Comparison of ENCODE assay signal across 8 cellular contexts in genomic region chr2:234544659-234545611, GRCh38. TPM values are rescaled to one million over a fixed set of nuclear protein-coding genes. Genes with fewer than 3 reads are reported as not detected.
DNase-seq lines count a peak whose midpoint lies in the region; ATAC-seq and TF ChIP-seq lines count a peak whose summit lies in the region.

No MANE protein-coding gene starts in this region.

- H3K4me1 ChIP-seq in HUES48 (ENCODE audit: control insufficient read depth, insufficient read depth, low read length) (peaks cover 40% of the 10 kb centered on the region), left ventricle myocardium inferior (peaks cover 5% of the 10 kb centered on the region)

- H3K27ac ChIP-seq in HUES48 (ENCODE audit: low read depth, low read length) (no peak overlapping the region), left ventricle myocardium inferior (replicated peaks) (no peak overlapping the region)

- peak; percentile 78 for ATAC-seq in Right ventricle myocardium superior (ENCODE audit: poor library complexity)
- ATAC-seq in Right ventricle myocardium inferior: no peak
- peak; percentile 73 for ATAC-seq in sciatic nerve
- no peak for ATAC-seq in GM21381 (IDR thresholded peaks at IDR 0.05; ENCODE audit: unreplicated experiment)

- DNase-seq in Right ventricle myocardium superior (peak; percentile 62), Right ventricle myocardium inferior (ENCODE audit: missing footprints) (no peak), SK-MEL-5 (ENCODE audit: low read depth, low spot score) (peak; percentile 75), left ventricle myocardium inferior (peak; percentile 33), sciatic nerve (ENCODE audit: low spot score) (peak; percentile 84)
- peak; percentile 70 for DNase-seq in activated naive CD4-positive, alpha-beta T cell treated with anti-CD3 and anti-CD28 coated beads, Interleukin-2, amount 50 U/mL, for 16 hours

- in situ Hi-C loops in SK-MEL-5 (cut with HindIII; ENCODE audit: low pct_unique_long_range_greater_than_20kb, low sequenced_read_pairs): no loop called here

- H3K9me3 ChIP-seq in HUES48 (ENCODE audit: control insufficient read depth, insufficient read depth, low read length) (no peaks in the 10 kb centered on the region), left ventricle myocardium inferior (replicated peaks) (no peaks in the 10 kb centered on the region)

- no peak overlapping the region for H3K9ac ChIP-seq in HUES48 (ENCODE audit: low read depth, low read length)

- peaks cover 10% of the 10 kb centered on the region for H3K27me3 ChIP-seq in HUES48 (ENCODE audit: control insufficient read depth, insufficient read depth, low read length)
- peaks cover 58% of the 10 kb centered on the region for H3K27me3 ChIP-seq in left ventricle myocardium inferior (ENCODE audit: low read depth)

- H3K36me3 ChIP-seq in HUES48 (ENCODE audit: control insufficient read depth, insufficient read depth, low read length): no peaks in the 10 kb centered on the region
- H3K36me3 ChIP-seq in left ventricle myocardium inferior: no peaks in the 10 kb centered on the region

- peak; percentile 86 for TF ChIP-seq CTCF in left ventricle myocardium inferior (IDR thresholded peaks at IDR 0.05; ENCODE audit: borderline replicate concordance)

- intact Hi-C loops in Right ventricle myocardium superior (cut with DNase I) (no loop called here), Right ventricle myocardium inferior (cut with DNase I) (loop anchor here (10.0 kb wide), 1 partner anchor 570 kb away; no protein-coding TSS in a partner anchor), left ventricle myocardium inferior (cut with micrococcal nuclease) (no loop called here), sciatic nerve (cut with DNase I) (no loop called here)

- H3K4me3 ChIP-seq in HUES48 (ENCODE audit: low read depth, low read length): peak overlapping the region; percentile 15; the same call in 1 of the 2 replicates
- H3K4me3 ChIP-seq in left ventricle myocardium inferior: no peak overlapping the region

RNA-seq across cellular contexts. Expression of gene ARL4C, which starts 48.1 kb away (rescaled TPM):
- total RNA-seq in Right ventricle myocardium superior (2.9 TPM), Right ventricle myocardium inferior (2.5 TPM), left ventricle myocardium inferior (2.7 TPM), sciatic nerve (10.7 TPM)
- 4.3 and 6.1 TPM in 2 replicates for total RNA-seq in SK-MEL-5 (2014; rRNA removed; shearing (Covaris generic))
- polyA plus RNA-seq in SK-MEL-5 (2015; cell fraction: cytosol; rRNA removed): 8.3 and 9.9 TPM in 2 replicates
- polyA plus RNA-seq in SK-MEL-5 (2015; cell fraction: nucleus; rRNA removed): 4.1 and 5.2 TPM in 2 replicates

Comparison
In these comparisons a context has a peak if more than half of its experiments do, and no peak if none do; other contexts are left out.
1. ATAC-seq: peak in Right ventricle myocardium superior (single experiment) and sciatic nerve (single experiment); none in Right ventricle myocardium inferior (single experiment) and GM21381 (single experiment).